Comparison of ENCODE assay signal across 1 cellular context in genomic region chr5:178238711-178239592, GRCh38.
TF ChIP-seq lines count a peak whose summit lies in the region.

No MANE protein-coding gene starts in this region.

TF ChIP-seq in H1, 55 proteins besides CTCF, POLR2A, EP300 and RAD21:
- no peak for TF ChIP-seq SIN3A (conservative IDR thresholded peaks at IDR 0.05 in 1 of 2, IDR thresholded peaks at IDR 0.05 in 1 of 2; ENCODE audit: low read depth in 1 of 2, low read length in 2 of 2)
- no peak for TF ChIP-seq ZNF274 (IDR thresholded peaks at IDR 0.05; ENCODE audit: borderline replicate concordance, extremely low read depth, low read length)
- TF ChIP-seq RNF2 (IDR thresholded peaks at IDR 0.05; ENCODE audit: borderline replicate concordance, low read depth, low read length, missing control alignments, poor library complexity, severe bottlenecking): no peak
- no peak for TF ChIP-seq GTF2F1 (IDR thresholded peaks at IDR 0.05; ENCODE audit: borderline replicate concordance, low read depth, low read length)
- TF ChIP-seq MAX (IDR thresholded peaks at IDR 0.05): no peak
- no peak for TF ChIP-seq NANOG (IDR thresholded peaks at IDR 0.05; ENCODE audit: insufficient read depth, low read depth, low read length, poor library complexity, severe bottlenecking)
- TF ChIP-seq E2F6 (IDR thresholded peaks at IDR 0.05): no peak
- no peak for TF ChIP-seq BCL11A (IDR thresholded peaks at IDR 0.05; ENCODE audit: low read depth in 2 of 2, low read length in 2 of 2)
- TF ChIP-seq RFX5 (IDR thresholded peaks at IDR 0.05; ENCODE audit: borderline replicate concordance, low read depth, low read length): no peak
- no peak for TF ChIP-seq TAF7 (optimal IDR thresholded peaks at IDR 0.05; ENCODE audit: borderline replicate concordance, low read depth, low read length)
- TF ChIP-seq KDM1A (IDR thresholded peaks at IDR 0.05; ENCODE audit: borderline replicate concordance, low read length): no peak
- no peak for TF ChIP-seq SP1 (IDR thresholded peaks at IDR 0.05; ENCODE audit: low read depth, low read length)
- TF ChIP-seq TEAD4 (IDR thresholded peaks at IDR 0.05; ENCODE audit: low read depth, low read length): no peak
- no peak for TF ChIP-seq TCF12 (IDR thresholded peaks at IDR 0.05; ENCODE audit: low read depth, low read length)
- TF ChIP-seq SP4 (IDR thresholded peaks at IDR 0.05; ENCODE audit: low read length): no peak
